Comparison of ENCODE assay signal across 11 cellular contexts in genomic region chrX:31323658-31324057, GRCh38.
DNase-seq lines count a peak whose midpoint lies in the region; ATAC-seq and TF ChIP-seq lines count a peak whose summit lies in the region.
"Had no signal": no experiment of that assay in that cellular context is flagged by ENCODE, and none has a peak within 500 bp of the region (broad histone marks: within the 10 kb centered on the region; RNA-seq: fewer than 3 reads in every experiment).

No MANE protein-coding gene starts in this region.

- peak; percentile 75 for ATAC-seq in GM19452 (IDR thresholded peaks at IDR 0.05; ENCODE audit: unreplicated experiment)
- ATAC-seq in HG02943 (IDR thresholded peaks at IDR 0.05; ENCODE audit: low read depth, unreplicated experiment), result peak; percentile 85
- ATAC-seq: gastrocnemius medialis, left lung had no signal

- no peak for TF ChIP-seq CTCF in GM12865 (IDR thresholded peaks at IDR 0.05; ENCODE audit: insufficient read depth, low read depth, low read length, missing control alignments)

- DNase-seq in GM12865 (ENCODE audit: low read depth) (peak; percentile 39), NAMALWA (ENCODE audit: low spot score) (peak; percentile 2), dermis blood vessel endothelial cell (no peak), activated gamma-delta T cell treated with Interleukin-2 at 50 U/mL for 16 hours (no peak), NCI-H345 (lab: John Stamatoyannopoulos, UW) (no peak)
- no peak for DNase-seq in activated effector memory CD4-positive, alpha-beta T cell treated with Interleukin-2 at 50 U/mL for 16 hours
- DNase-seq: gastrocnemius medialis, left lung, NCI-H226 had no signal

- no peak overlapping the region for H3K4me3 ChIP-seq in GM12865 (ENCODE audit: low read depth, low read length)
- H3K4me3 ChIP-seq: gastrocnemius medialis, left lung had no signal

Comparison
In these comparisons a context has a peak if more than half of its experiments do, and no peak if none do; other contexts are left out.
1. DNase-seq: peak in GM12865 (single experiment) and NAMALWA (single experiment); none in dermis blood vessel endothelial cell (single experiment), activated effector memory CD4-positive, alpha-beta T cell treated with Interleukin-2 at 50 U/mL for 16 hours (single experiment), activated gamma-delta T cell treated with Interleukin-2 at 50 U/mL for 16 hours (single experiment) and NCI-H345 (single experiment).